Comparison of ENCODE assay signal across 24 cellular contexts in genomic region chr20:8089668-8090067, GRCh38.
"Had no signal": no experiment of that assay in that cellular context is flagged by ENCODE, and none has a peak within 500 bp of the region (broad histone marks: within the 10 kb centered on the region; RNA-seq: fewer than 3 reads in every experiment).

No MANE protein-coding gene starts in this region.

- H3K36me3 Mint-ChIP-seq: activated naive CD4-positive, alpha-beta T cell treated with anti-CD3 and anti-CD28 coated beads, Interleukin-2, amount 50 U/mL, for 24 hours; immature natural killer cell; natural killer cell treated with Interleukin-12 subunit alpha and Interleukin-12 subunit beta and Interleukin-15 and Interleukin-18, amount 100 ng/mL, for 72 hours; stimulated activated memory B cell treated with anti-CD40 and anti-IgM and Interleukin-4, amounts not matched to agents 10 μg/mL and 1 μg/mL and 100 μg/mL, for 72 hours; T-cell had no signal

- DNase-seq: activated CD4-positive, alpha-beta T cell treated with anti-CD3 and anti-CD28 coated beads for 1 hour; activated CD4-positive, alpha-beta T cell treated with anti-CD3 and anti-CD28 coated beads, Interleukin-2, amount 50 U/mL, for 1 hour; activated gamma-delta T cell treated with Interleukin-2 at 50 U/mL for 16 hours; activated T-cell treated with anti-CD3 and anti-CD28 coated beads, Interleukin-2, amount 50 U/mL, for 1 hour; aorta; cerebellar nuclear complex; heart right ventricle; immature natural killer cell; left ventricle myocardium inferior; nucleus accumbens; right lobe of liver; small intestine; stimulated activated CD4-positive, alpha-beta T cell treated with anti-CD3 and anti-CD28 coated beads, Interleukin-15, amount 100 ng/mL, for 24 hours; stomach; T-cell had no signal

- H3K9me3 ChIP-seq: heart right ventricle, left ventricle myocardium inferior, right lobe of liver, stomach, suprapubic skin, tibial nerve had no signal

- H3K4me1 Mint-ChIP-seq: activated naive CD4-positive, alpha-beta T cell treated with anti-CD3 and anti-CD28 coated beads, Interleukin-2, amount 50 U/mL, for 24 hours; immature natural killer cell; stimulated activated memory B cell treated with anti-CD40 and anti-IgM and Interleukin-4, amounts not matched to agents 10 μg/mL and 1 μg/mL and 100 μg/mL, for 72 hours; T-cell had no signal

- H3K9me3 Mint-ChIP-seq: activated naive CD4-positive, alpha-beta T cell treated with anti-CD3 and anti-CD28 coated beads, Interleukin-2, amount 50 U/mL, for 24 hours; immature natural killer cell; natural killer cell treated with Interleukin-12 subunit alpha and Interleukin-12 subunit beta and Interleukin-15 and Interleukin-18, amount 100 ng/mL, for 72 hours; stimulated activated memory B cell treated with anti-CD40 and anti-IgM and Interleukin-4, amounts not matched to agents 10 μg/mL and 1 μg/mL and 100 μg/mL, for 72 hours; T-cell; T-helper 2 cell treated with Interferon-gamma antibody and Interleukin-4, amounts not matched to agents 5 μg/mL and 100 μg/mL, for 36 hours had no signal

- H3K27ac ChIP-seq: coronary artery, epithelial cell of prostate, heart right ventricle, left ventricle myocardium inferior, right lobe of liver, stomach, suprapubic skin, tibial nerve had no signal

- H3K36me3 ChIP-seq: heart right ventricle, left ventricle myocardium inferior, right lobe of liver, stomach, suprapubic skin, tibial nerve had no signal

- H3K27ac Mint-ChIP-seq: activated naive CD4-positive, alpha-beta T cell treated with anti-CD3 and anti-CD28 coated beads, Interleukin-2, amount 50 U/mL, for 24 hours; immature natural killer cell; natural killer cell treated with Interleukin-12 subunit alpha and Interleukin-12 subunit beta and Interleukin-15 and Interleukin-18, amount 100 ng/mL, for 72 hours; stimulated activated memory B cell treated with anti-CD40 and anti-IgM and Interleukin-4, amounts not matched to agents 10 μg/mL and 1 μg/mL and 100 μg/mL, for 72 hours; T-cell; T-helper 2 cell treated with Interferon-gamma antibody and Interleukin-4, amounts not matched to agents 5 μg/mL and 100 μg/mL, for 36 hours had no signal

- ATAC-seq: heart right ventricle; natural killer cell treated with Interleukin-12 subunit alpha and Interleukin-12 subunit beta and Interleukin-15 and Interleukin-18, amount 100 ng/mL, for 72 hours; right lobe of liver; stimulated activated memory B cell treated with anti-CD40 and anti-IgM and Interleukin-4, amounts not matched to agents 10 μg/mL and 1 μg/mL and 100 μg/mL, for 72 hours; T-cell had no signal

- H3K4me3 ChIP-seq: coronary artery, heart right ventricle, left ventricle myocardium inferior, right lobe of liver, stomach, suprapubic skin, tibial nerve had no signal

- FAIRE-seq: bronchial epithelial cell, small intestine had no signal

- H3K4me3 Mint-ChIP-seq: activated naive CD4-positive, alpha-beta T cell treated with anti-CD3 and anti-CD28 coated beads, Interleukin-2, amount 50 U/mL, for 24 hours; immature natural killer cell; natural killer cell treated with Interleukin-12 subunit alpha and Interleukin-12 subunit beta and Interleukin-15 and Interleukin-18, amount 100 ng/mL, for 72 hours; stimulated activated memory B cell treated with anti-CD40 and anti-IgM and Interleukin-4, amounts not matched to agents 10 μg/mL and 1 μg/mL and 100 μg/mL, for 72 hours; T-cell; T-helper 2 cell treated with Interferon-gamma antibody and Interleukin-4, amounts not matched to agents 5 μg/mL and 100 μg/mL, for 36 hours had no signal

- H3K27me3 ChIP-seq: right lobe of liver, stomach, suprapubic skin, tibial nerve had no signal
